Comparison of ENCODE assay signal across 20 cellular contexts in the genomic region with DNA sequence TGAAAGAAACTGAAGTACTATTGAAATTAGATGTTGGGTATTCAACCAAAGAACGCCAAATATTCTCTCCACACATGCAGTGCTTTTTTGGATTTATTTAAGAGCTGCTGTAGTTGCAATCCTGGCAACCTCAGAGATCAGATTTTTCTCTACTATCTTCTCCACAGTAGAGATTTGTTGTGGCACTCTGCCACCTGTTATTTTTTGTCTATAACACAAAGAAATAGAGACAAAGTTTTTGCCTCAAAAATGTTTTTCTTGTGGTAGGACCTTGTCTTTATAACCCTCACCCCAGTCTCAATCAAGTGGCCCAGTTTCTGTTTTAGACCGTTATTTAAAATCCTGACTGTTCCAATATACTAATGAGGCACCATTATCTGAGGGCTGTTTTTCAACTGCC.
"Had no signal": no experiment of that assay in that cellular context is flagged by ENCODE, and none has a peak within 500 bp of the region (broad histone marks: within the 10 kb centered on the region; RNA-seq: fewer than 3 reads in every experiment).

No MANE protein-coding gene starts in this region.

- H3K79me2 ChIP-seq: parathyroid adenoma had no signal

- H3K4me1 ChIP-seq: gastrocnemius medialis, parathyroid adenoma, right lobe of liver, testis, transverse colon, upper lobe of right lung, uterus had no signal

- ATAC-seq: effector memory CD8-positive, alpha-beta T cell; gastrocnemius medialis; left lobe of liver; natural killer cell; right lobe of liver; stimulated activated memory B cell treated with anti-CD40 and anti-IgM and Interleukin-4, amounts not matched to agents 10 μg/mL and 1 μg/mL and 100 μg/mL, for 72 hours; stimulated activated naive CD8-positive, alpha-beta T cell treated with anti-CD3 and anti-CD28 coated beads, Interleukin-15, Interleukin-2, amounts not matched to agents 100 U/mL and 50 U/mL, for 24 hours; upper lobe of right lung had no signal

- H3K4me3 ChIP-seq: coronary artery, gastrocnemius medialis, right lobe of liver, testis, transverse colon, upper lobe of right lung, uterus had no signal

- H2AFZ ChIP-seq: parathyroid adenoma had no signal

- H3K27me3 ChIP-seq: gastrocnemius medialis, neutrophil, right lobe of liver, testis, transverse colon, upper lobe of right lung, uterus had no signal

- DNase-seq: effector memory CD8-positive, alpha-beta T cell; gastrocnemius medialis; head of caudate nucleus; kidney; mesendoderm; midbrain; natural killer cell; right lobe of liver; stimulated activated CD4-positive, alpha-beta T cell treated with anti-CD3 and anti-CD28 coated beads, Interleukin-4, amount 100 ng/mL, for 4 hours; stimulated activated naive CD8-positive, alpha-beta T cell treated with anti-CD3 and anti-CD28 coated beads, Interleukin-15, Interleukin-2, amounts not matched to agents 100 U/mL and 50 U/mL, for 24 hours; substantia nigra; testis; transverse colon; upper lobe of right lung; uterus had no signal

- H3K36me3 ChIP-seq: gastrocnemius medialis, neutrophil, right lobe of liver, transverse colon, upper lobe of right lung, uterus had no signal

- H3K9me3 ChIP-seq: gastrocnemius medialis, neutrophil, right lobe of liver, testis, transverse colon, upper lobe of right lung, uterus had no signal

- H3K9ac ChIP-seq: parathyroid adenoma had no signal

- H3K27ac ChIP-seq: coronary artery, gastrocnemius medialis, neutrophil, parathyroid adenoma, right lobe of liver, testis, transverse colon, upper lobe of right lung, uterus had no signal
